ENCODE assay signal across 8 cellular contexts in the genomic region with DNA sequence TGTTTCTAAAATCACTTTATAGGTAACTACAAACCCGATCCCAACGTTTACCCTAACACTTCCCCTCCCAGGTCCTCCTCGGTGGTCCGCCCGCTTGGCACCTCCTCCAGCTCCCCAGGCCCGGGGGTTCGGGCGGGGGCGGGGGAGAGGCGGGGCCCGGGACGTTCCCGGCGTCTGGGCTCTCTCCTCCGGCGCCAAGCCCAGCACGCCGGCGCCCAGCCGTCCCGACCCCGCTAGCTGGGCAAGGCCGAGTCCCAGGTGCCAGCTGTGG. TPM values are rescaled to one million over a fixed set of nuclear protein-coding genes. Genes with fewer than 3 reads are reported as not detected.
DNase-seq lines count a peak whose midpoint lies in the region; ATAC-seq lines count a peak whose summit lies in the region.

No MANE protein-coding gene starts in this region.

- H3K9me3 ChIP-seq in T-helper 17 cell (ENCODE audit: control insufficient read depth, low read length, poor library complexity, severe bottlenecking) (no peaks in the 10 kb centered on the region), right cardiac atrium (ENCODE audit: control insufficient read depth, low read length) (no peaks in the 10 kb centered on the region)

- H3K4me1 ChIP-seq in right cardiac atrium (ENCODE audit: control insufficient read depth, insufficient read depth, low read length) = no peaks in the 10 kb centered on the region

- peaks cover 8% of the 10 kb centered on the region for H3K36me3 Mint-ChIP-seq in T-helper 17 cell (ENCODE audit: low read depth)
- peaks cover 69% of the 10 kb centered on the region for H3K36me3 Mint-ChIP-seq in stimulated activated effector memory CD8-positive, alpha-beta T cell treated with anti-CD3 and anti-CD28 coated beads, Interleukin-12 subunit alpha, Interleukin-12 subunit beta, amount 100 ng/mL, for 72 hours

- intact Hi-C loops in right cardiac atrium (cut with DNase I) = loop anchor here in 1 of 4 donors (5.0 kb wide), 1 partner anchor 94 kb away; no protein-coding TSS in a partner anchor

- under 1% methylated on average over 23 of the region's 23 CpGs for WGBS in right cardiac atrium

- H3K4me3 Mint-ChIP-seq in T-helper 17 cell = peak overlapping the region; percentile 99
- H3K4me3 Mint-ChIP-seq in stimulated activated effector memory CD8-positive, alpha-beta T cell treated with anti-CD3 and anti-CD28 coated beads, Interleukin-12 subunit alpha, Interleukin-12 subunit beta, amount 100 ng/mL, for 72 hours = peak overlapping the region; percentile 95

- no peaks in the 10 kb centered on the region for H3K27me3 Mint-ChIP-seq in T-helper 17 cell

- DNase-seq in 8988T (peak; percentile 23), T-helper 17 cell (no peak), right cardiac atrium (no peak), NCI-H128 (lab: John Stamatoyannopoulos, UW; ENCODE audit: unreplicated experiment) (no peak), cerebellar cortex (ENCODE audit: low spot score) (no peak)
- no peak for DNase-seq in stimulated activated effector memory CD8-positive, alpha-beta T cell treated with anti-CD3 and anti-CD28 coated beads, Interleukin-12 subunit alpha, Interleukin-12 subunit beta, amount 100 ng/mL, for 72 hours (ENCODE audit: low spot score in 2 of 2)
- no peak for DNase-seq in stimulated activated CD4-positive, alpha-beta T cell treated with anti-CD3 and anti-CD28 coated beads, Interleukin-2, amount 100 ng/mL, for 24 hours

- no peaks in the 10 kb centered on the region for H3K9me3 Mint-ChIP-seq in stimulated activated effector memory CD8-positive, alpha-beta T cell treated with anti-CD3 and anti-CD28 coated beads, Interleukin-12 subunit alpha, Interleukin-12 subunit beta, amount 100 ng/mL, for 72 hours

- H3K4me1 Mint-ChIP-seq in T-helper 17 cell = peaks cover 32% of the 10 kb centered on the region
- peaks cover 36% of the 10 kb centered on the region for H3K4me1 Mint-ChIP-seq in stimulated activated effector memory CD8-positive, alpha-beta T cell treated with anti-CD3 and anti-CD28 coated beads, Interleukin-12 subunit alpha, Interleukin-12 subunit beta, amount 100 ng/mL, for 72 hours

- peak overlapping the region; percentile 98 for H3K27ac Mint-ChIP-seq in T-helper 17 cell
- H3K27ac Mint-ChIP-seq in stimulated activated effector memory CD8-positive, alpha-beta T cell treated with anti-CD3 and anti-CD28 coated beads, Interleukin-12 subunit alpha, Interleukin-12 subunit beta, amount 100 ng/mL, for 72 hours = peak overlapping the region; percentile 91

- ATAC-seq in GM19395 (IDR thresholded peaks at IDR 0.05; ENCODE audit: unreplicated experiment) (peak; percentile 23), T-helper 17 cell (no peak), right cardiac atrium (no peak)
- ATAC-seq in stimulated activated effector memory CD8-positive, alpha-beta T cell treated with anti-CD3 and anti-CD28 coated beads, Interleukin-12 subunit alpha, Interleukin-12 subunit beta, amount 100 ng/mL, for 72 hours = no peak

- H3K4me3 ChIP-seq in right cardiac atrium (ENCODE audit: low read length) = peak overlapping the region; percentile 79

- H3K27me3 ChIP-seq in right cardiac atrium (ENCODE audit: control insufficient read depth, insufficient read depth) = no peaks in the 10 kb centered on the region

- H3K27ac ChIP-seq in right cardiac atrium (ENCODE audit: low read length) = peak overlapping the region; percentile 99

RNA-seq across cellular contexts. Expression of a gene that starts 0.5 kb away (rescaled TPM):
- total RNA-seq in T-helper 17 cell (10 to 100 TPM; 73.8 to 95.8 TPM), right cardiac atrium (10 to 100 TPM; 45.9 to 54.3 (median 50.0) TPM)
- 30.4 TPM for polyA plus RNA-seq in right cardiac atrium

RNA-seq across cellular contexts. Expression of a gene that starts 0.8 kb away (rescaled TPM):
- 10 to 100 TPM; 12.6 to 16.1 TPM for total RNA-seq in T-helper 17 cell
- 10 to 100 TPM; 10.4 to 13.8 (median 12.3) TPM for total RNA-seq in right cardiac atrium
- 3.5 TPM for polyA plus RNA-seq in right cardiac atrium
